ENCODE assay signal across 8 cellular contexts in genomic region chr12:67647547-67648305, GRCh38. TPM values are rescaled to one million over a fixed set of nuclear protein-coding genes. Genes with fewer than 3 reads are reported as not detected.
A peak's percentile ranks its signal among the peaks of the same experiment; 100 is the strongest.
DNase-seq lines count a peak whose midpoint lies in the region; ATAC-seq and TF ChIP-seq lines count a peak whose summit lies in the region.

No MANE protein-coding gene starts in this region.

- H3K4me1 Mint-ChIP-seq in activated CD4-positive, alpha-beta T cell treated with anti-CD3 and anti-CD28 coated beads, Interleukin-2, amount 10 ng/mL, durations not matched to agents 7 days and 5 days = peaks cover 34% of the 10 kb centered on the region

- peak overlapping the region; percentile 95 for H3K27ac Mint-ChIP-seq in activated CD4-positive, alpha-beta T cell treated with anti-CD3 and anti-CD28 coated beads, Interleukin-2, amount 10 ng/mL, durations not matched to agents 7 days and 5 days

- TF ChIP-seq RAD21 in liver (IDR thresholded peaks at IDR 0.05) = peak; percentile 43 to 47

- peaks cover 2 to 18% (median 9%) of the 10 kb centered on the region in 4 donors for H3K4me1 ChIP-seq in liver (ENCODE audit: control insufficient read depth in 4 of 4, insufficient read depth in 4 of 4, low read length in 3 of 4)

- peaks cover 4% of the 10 kb centered on the region for H3K9me3 Mint-ChIP-seq in activated CD4-positive, alpha-beta T cell treated with anti-CD3 and anti-CD28 coated beads, Interleukin-2, amount 10 ng/mL, durations not matched to agents 7 days and 5 days

- ATAC-seq in HG03175 (IDR thresholded peaks at IDR 0.05; ENCODE audit: unreplicated experiment) (peak; percentile 31), HG03108 (IDR thresholded peaks at IDR 0.05; ENCODE audit: unreplicated experiment) (no peak)

- DNase-seq in GM13976 (ENCODE audit: low spot score) = peak; percentile 66
- peak; percentile 95 for DNase-seq in NCI-H510A treated with DMSO at 0.1 percent for 48 hours (lab: John Stamatoyannopoulos, UW)
- DNase-seq in activated CD4-positive, alpha-beta T cell treated with anti-CD3 and anti-CD28 coated beads, Interleukin-2, amount 10 ng/mL, durations not matched to agents 7 days and 5 days = peak; percentile 52
- DNase-seq in effector CD8-positive, alpha-beta T cell (lab: John Stamatoyannopoulos, UW) = peak; percentile 44
- DNase-seq in stimulated activated CD4-positive, alpha-beta T cell treated with anti-CD3 and anti-CD28 coated beads, Interleukin-4, amount 100 ng/mL, for 4 hours = peak; percentile 18 to 33

- no peaks in the 10 kb centered on the region for H3K9me3 ChIP-seq in liver (ENCODE audit: control insufficient read depth in 4 of 4, low read length in 3 of 4)

- peaks cover 4% of the 10 kb centered on the region for H3K27me3 Mint-ChIP-seq in activated CD4-positive, alpha-beta T cell treated with anti-CD3 and anti-CD28 coated beads, Interleukin-2, amount 10 ng/mL, durations not matched to agents 7 days and 5 days

- peak overlapping the region; percentile 62 to 99 (median 76) for H3K4me3 ChIP-seq in liver (ENCODE audit: low read depth in 1 of 3, low read length in 3 of 3)

- no peaks in the 10 kb centered on the region for H3K27me3 ChIP-seq in liver (ENCODE audit: control insufficient read depth in 4 of 4, insufficient read depth in 4 of 4, low read length in 3 of 4)

- CTCF ChIA-PET in activated CD4-positive, alpha-beta T cell treated with anti-CD3 and anti-CD28 coated beads, Interleukin-2, amount 10 ng/mL, durations not matched to agents 7 days and 5 days (lab: Charles Lee) = interaction anchor here (1.1 to 1.5 kb wide), 6 partner anchors 9 to 54 kb away, joined by 3 to 7 read pairs (median 4); no protein-coding TSS in a partner anchor

- H3K36me3 Mint-ChIP-seq in activated CD4-positive, alpha-beta T cell treated with anti-CD3 and anti-CD28 coated beads, Interleukin-2, amount 10 ng/mL, durations not matched to agents 7 days and 5 days (ENCODE audit: low read depth) = peaks cover 22% of the 10 kb centered on the region

- no peaks in the 10 kb centered on the region for H3K36me3 ChIP-seq in liver (ENCODE audit: control insufficient read depth in 4 of 4, insufficient read depth in 3 of 4, low read depth in 1 of 4, low read length in 3 of 4)

- H3K27ac ChIP-seq in liver (ENCODE audit: low read depth in 1 of 2, low read length in 2 of 2) = peak overlapping the region; percentile 71 to 78

- H3K4me3 Mint-ChIP-seq in activated CD4-positive, alpha-beta T cell treated with anti-CD3 and anti-CD28 coated beads, Interleukin-2, amount 10 ng/mL, durations not matched to agents 7 days and 5 days = peak overlapping the region; percentile 92

- TF ChIP-seq CTCF in GM13976 (IDR thresholded peaks at IDR 0.05; ENCODE audit: borderline replicate concordance, control extremely low read depth, extremely low read depth, insufficient read depth, missing control alignments) (no peak), liver (IDR thresholded peaks at IDR 0.05; ENCODE audit: low read depth, low read length, missing input control) (peak; percentile 48)

- no peak overlapping the region for H3K9ac ChIP-seq in liver (ENCODE audit: low read depth in 1 of 2, low read length in 2 of 2)

- POLR2A ChIA-PET in activated CD4-positive, alpha-beta T cell treated with anti-CD3 and anti-CD28 coated beads, Interleukin-2, amount 10 ng/mL, durations not matched to agents 7 days and 5 days (lab: Charles Lee) = no interaction called here

- in situ Hi-C loops in GM13976 (cut with MboI; ENCODE audit: low sequenced_read_pairs, unreplicated experiment) = no loop called here

- WGBS in liver = 6% methylated on average over 36 of the region's 36 CpGs

TF ChIP-seq in liver, 16 proteins besides CTCF, POLR2A, EP300 and RAD21:
- TF ChIP-seq FOXA1 (IDR thresholded peaks at IDR 0.05) = no peak
- TF ChIP-seq MAX (IDR thresholded peaks at IDR 0.05) = peak; percentile 18
- TF ChIP-seq NR2F2 (IDR thresholded peaks at IDR 0.05) = peak; percentile 14
- no peak for TF ChIP-seq FOXA2 (IDR thresholded peaks at IDR 0.05)
- TF ChIP-seq REST (IDR thresholded peaks at IDR 0.05) = no peak
- TF ChIP-seq ZBTB33 (IDR thresholded peaks at IDR 0.05) = no peak
- TF ChIP-seq JUND (IDR thresholded peaks at IDR 0.05) = no peak
- no peak for TF ChIP-seq YY1 (IDR thresholded peaks at IDR 0.05)
- peak; percentile 63 for TF ChIP-seq SP1 (IDR thresholded peaks at IDR 0.05)
- peak; percentile 7 to 27 for TF ChIP-seq RXRA (IDR thresholded peaks at IDR 0.05)
- TF ChIP-seq EGR1 (IDR thresholded peaks at IDR 0.05; ENCODE audit: low read depth in 2 of 2) = no peak
- TF ChIP-seq ATF3 (IDR thresholded peaks at IDR 0.05) = no peak
- no peak for TF ChIP-seq GABPA (IDR thresholded peaks at IDR 0.05 in 1 of 2, conservative IDR thresholded peaks at IDR 0.05 in 1 of 2)
- no peak for TF ChIP-seq TAF1 (conservative IDR thresholded peaks at IDR 0.05)
- TF ChIP-seq HNF4A (conservative IDR thresholded peaks at IDR 0.05) = peak in 1 of 2 donors; percentile 55

RNA-seq across cellular contexts. Expression of gene DYRK2, which starts 0.8 kb away (rescaled TPM):
- 10 to 100 TPM; 66.4 to 69.8 TPM for total RNA-seq in activated CD4-positive, alpha-beta T cell treated with anti-CD3 and anti-CD28 coated beads, Interleukin-2, amount 10 ng/mL, durations not matched to agents 7 days and 5 days
- 1 to 10 TPM; 6.6 to 8.8 TPM for total RNA-seq in liver
- polyA plus RNA-seq in liver = 1 to 10 TPM; 1.2 to 3.2 TPM

Comparison
In these comparisons a context has a peak if more than half of its experiments do, and no peak if none do; other contexts are left out.
1. DNase-seq: peak in every context shown above with its lines; median percentile 95 in NCI-H510A treated with DMSO at 0.1 percent for 48 hours; 66 in GM13976; 52 in activated CD4-positive, alpha-beta T cell treated with anti-CD3 and anti-CD28 coated beads, Interleukin-2, amount 10 ng/mL, durations not matched to agents 7 days and 5 days; 44 in effector CD8-positive, alpha-beta T cell; 26 in stimulated activated CD4-positive, alpha-beta T cell treated with anti-CD3 and anti-CD28 coated beads, Interleukin-4, amount 100 ng/mL, for 4 hours.
2. RNA of gene DYRK2, which starts 0.8 kb away (total RNA-seq): 66.4 to 69.8 TPM in activated CD4-positive, alpha-beta T cell treated with anti-CD3 and anti-CD28 coated beads, Interleukin-2, amount 10 ng/mL, durations not matched to agents 7 days and 5 days; 6.6 to 8.8 TPM in liver; every median in the first group is over 4 times any median in the second.